In the genomic region with DNA sequence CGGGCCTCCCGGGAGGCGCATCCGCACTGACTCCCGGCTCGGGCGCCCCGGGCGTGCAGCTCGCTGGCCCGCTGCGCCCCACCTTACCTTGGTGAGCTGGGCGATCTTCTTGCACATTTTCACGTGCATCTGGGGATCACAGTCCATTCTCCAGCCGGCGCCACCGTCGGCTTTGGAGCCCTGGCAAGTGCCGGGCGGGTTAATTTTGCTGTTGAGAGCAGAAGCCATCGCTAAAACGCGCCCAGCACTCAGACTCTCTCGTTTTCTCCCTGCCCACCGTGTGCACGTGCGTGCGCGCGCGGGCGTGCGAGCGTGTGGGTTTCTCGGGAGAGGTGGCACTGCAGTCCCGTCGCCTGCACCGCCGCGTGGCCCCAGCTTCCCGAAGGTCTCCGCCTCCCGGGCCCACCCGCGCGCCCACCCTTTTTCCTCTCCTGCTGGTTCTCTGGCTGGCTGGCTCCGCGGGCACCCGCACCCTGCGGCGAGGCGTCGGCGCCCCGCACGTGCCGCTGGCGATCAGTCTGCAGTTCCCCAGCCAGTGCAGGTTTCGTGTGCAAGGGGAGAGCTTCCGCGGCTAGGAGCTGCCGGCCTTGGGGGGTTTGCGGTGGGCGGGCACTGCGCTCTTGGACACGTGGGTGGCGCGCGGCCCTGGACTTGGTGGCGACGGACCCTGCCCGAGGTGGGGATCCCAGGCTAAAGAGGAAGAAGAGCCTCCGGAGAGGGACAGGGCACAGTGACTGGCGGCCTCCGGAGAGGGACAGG, we compare ENCODE assay signal across 8 cellular contexts. TPM values are rescaled to one million over a fixed set of nuclear protein-coding genes. Genes with fewer than 3 reads are reported as not detected.
DNase-seq lines count a peak whose midpoint lies in the region; ATAC-seq and TF ChIP-seq lines count a peak whose summit lies in the region.

Gene FAM184B (minus strand): TSS at position 550 of the 759 bp plus-strand sequence. CDS start 322 bp downstream, at position 228.

- H3K27me3 ChIP-seq in colonic mucosa, result peaks cover 24% of the 10 kb centered on the region
- H3K27me3 ChIP-seq in lung (ENCODE audit: control insufficient read depth, insufficient read depth), result no peaks in the 10 kb centered on the region

- peak within 1 kb of the TSS; percentile 43 for H3K4me3 ChIP-seq in HFF-Myc (replicated peaks; ENCODE audit: low read depth, low read length)
- H3K4me3 ChIP-seq in colonic mucosa, result peak within 1 kb of the TSS; percentile 22
- H3K4me3 ChIP-seq in lung, result no peak within 1 kb of the TSS
- H3K4me3 ChIP-seq in urinary bladder (ENCODE audit: low read depth, low read length), result peak within 1 kb of the TSS; percentile 30

- peak within 1 kb of the TSS in 1 of 2 donors; percentile 48 for H3K9ac ChIP-seq in colonic mucosa (ENCODE audit: low read depth in 2 of 2, low read length in 2 of 2)

- in situ Hi-C loops in ACHN (cut with HindIII; ENCODE audit: low pct_ligation_motif_present, low pct_unique_long_range_greater_than_20kb, low sequenced_read_pairs), result no loop called here

- DNase-seq in ACHN, result peak; percentile 4
- no peak for DNase-seq in HFF-Myc (ENCODE audit: extremely low read depth, low read depth)
- DNase-seq in colonic mucosa, result no peak
- no peak for DNase-seq in lung (ENCODE audit: low spot score)
- no peak for DNase-seq in AML-193 (lab: John Stamatoyannopoulos, UW)
- no peak for DNase-seq in GM10248 (ENCODE audit: extremely low spot score)

- CTCF ChIA-PET in GM10248 (lab: Yijun Ruan, JAX), result interaction anchor here (0.7 to 2.0 kb wide), 2 partner anchors 17 to 232 kb away, joined by 3 to 7 read pairs; no protein-coding TSS in a partner anchor

- H3K4me1 ChIP-seq in colonic mucosa, result peaks cover 7% of the 10 kb centered on the region
- peaks cover 0 to 8% of the 10 kb centered on the region in 2 donors for H3K4me1 ChIP-seq in lung (ENCODE audit: control insufficient read depth in 2 of 2, insufficient read depth in 2 of 2, low read length in 2 of 2)
- H3K4me1 ChIP-seq in urinary bladder (ENCODE audit: insufficient read depth), result peaks cover 3% of the 10 kb centered on the region

- H3K27ac ChIP-seq in colonic mucosa (no peak within 1 kb of the TSS), lung (ENCODE audit: low read depth in 1 of 2, low read length in 1 of 2) (no peak within 1 kb of the TSS), urinary bladder (ENCODE audit: low read depth) (no peak within 1 kb of the TSS)

- H3K9me3 ChIP-seq in colonic mucosa (no peaks in the 10 kb centered on the region), lung (ENCODE audit: control insufficient read depth in 2 of 2, insufficient read depth in 1 of 2, low read length in 1 of 2) (no peaks in the 10 kb centered on the region)

- POLR2A ChIA-PET in GM10248 (lab: Yijun Ruan, JAX), result no interaction called here

- H3K36me3 ChIP-seq in colonic mucosa (no peaks in the 10 kb centered on the region), lung (ENCODE audit: control insufficient read depth in 2 of 2, insufficient read depth in 2 of 2, low read length in 2 of 2) (no peaks in the 10 kb centered on the region), urinary bladder (ENCODE audit: insufficient read depth) (no peaks in the 10 kb centered on the region)

- ATAC-seq in lung (ENCODE audit: insufficient read depth, low FRiP score) (peak; percentile 19), HG03460 (IDR thresholded peaks at IDR 0.05; ENCODE audit: unreplicated experiment) (no peak)

- 1 to 2% methylated on average over 73 to 75 of the region's 75 CpGs for WGBS in lung, 2 donors
- WGBS in urinary bladder, result under 1% methylated on average over 75 of the region's 75 CpGs

- intact Hi-C loops in colonic mucosa (cut with DNase I), result no loop called here

- TF ChIP-seq CTCF in HFF-Myc (IDR thresholded peaks at IDR 0.05; ENCODE audit: low read depth, low read length, missing control alignments) (no peak), colonic mucosa (IDR thresholded peaks at IDR 0.05) (no peak), lung (IDR thresholded peaks at IDR 0.05; ENCODE audit: control extremely low read depth, extremely low read depth) (no peak), GM10248 (IDR thresholded peaks at IDR 0.05; ENCODE audit: control extremely low read depth, extremely low read depth, low read depth, missing control alignments) (no peak)

RNA-seq across cellular contexts. Expression of gene FAM184B, which starts in this region (rescaled TPM):
- under 1 TPM; 0.19 to 0.94 TPM for total RNA-seq in colonic mucosa
- total RNA-seq in lung, result under 1 TPM; 0.09 to 0.18 TPM
- polyA plus RNA-seq in lung, result under 1 TPM; 0.06 to 0.10 TPM
- 0.11 TPM for total RNA-seq in urinary bladder
- polyA plus RNA-seq in urinary bladder, result 0.04 TPM

Comparison
In these comparisons a context has a peak if more than half of its experiments do, and no peak if none do; other contexts are left out.
1. Peak in ATAC-seq in lung; RNA of the gene not detected or under 1 TPM.